Comparison of ENCODE assay signal across 28 cellular contexts in the genomic region with DNA sequence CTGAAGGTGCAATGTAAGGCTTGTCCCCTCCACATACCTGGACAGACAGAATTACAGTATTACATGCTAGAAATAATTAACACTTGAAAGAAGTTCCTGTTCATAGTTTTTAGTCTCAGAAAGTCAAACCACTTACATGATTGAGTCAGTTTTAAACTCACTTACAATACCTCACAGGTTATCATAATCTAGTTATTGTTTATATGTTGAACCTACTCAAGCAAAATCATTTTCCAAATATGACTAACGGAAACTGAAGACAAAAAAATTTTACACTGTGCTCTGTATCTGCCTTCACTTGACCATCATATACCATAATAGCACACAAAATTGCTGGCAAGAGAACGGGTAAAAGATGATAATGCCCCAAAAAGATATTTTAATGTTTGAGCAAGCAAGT.
"Had no signal": no experiment of that assay in that cellular context is flagged by ENCODE, and none has a peak within 500 bp of the region (broad histone marks: within the 10 kb centered on the region; RNA-seq: fewer than 3 reads in every experiment).

No MANE protein-coding gene starts in this region.

- H3K4me1 ChIP-seq: prostate gland, right atrium auricular region, tibial nerve had no signal

- H3K4me3 ChIP-seq: dorsolateral prefrontal cortex, gastrocnemius medialis, lung, prostate gland, right atrium auricular region, smooth muscle cell, thoracic aorta, tibial nerve, upper lobe of left lung had no signal

- H3K9me3 Mint-ChIP-seq: endodermal cell; naive thymus-derived CD4-positive, alpha-beta T cell; nephron had no signal

- DNase-seq: dorsolateral prefrontal cortex; effector CD4-positive, alpha-beta T cell; endodermal cell; foreskin fibroblast; gastrocnemius medialis; head of caudate nucleus; kidney; mesenchymal stem cell; midbrain; naive thymus-derived CD4-positive, alpha-beta T cell; nucleus accumbens; stimulated activated CD4-positive, alpha-beta T cell treated with anti-CD3 and anti-CD28 coated beads, Interleukin-12 subunit alpha, Interleukin-12 subunit beta, amount 100 ng/mL, for 4 hours; stimulated activated CD4-positive, alpha-beta T cell treated with anti-CD3 and anti-CD28 coated beads, Interleukin-1b, Interleukin-23, amount 100 ng/mL, for 48 hours; stimulated activated CD4-positive, alpha-beta T cell treated with anti-CD3 and anti-CD28 coated beads, Interleukin-4, amount 100 ng/mL, for 1 hour; stimulated activated CD8-positive, alpha-beta memory T cell treated with anti-CD3 and anti-CD28 coated beads, Interleukin-4, amount 100 ng/mL, for 48 hours; stimulated activated naive CD4-positive, alpha-beta T cell treated with Interleukin-2 at 50 U/mL for 16 hours; upper lobe of left lung had no signal

- ATAC-seq: esophagus mucosa; gastrocnemius medialis; left lobe of liver; naive thymus-derived CD4-positive, alpha-beta T cell; sciatic nerve had no signal

- H3K9me3 ChIP-seq: gastrocnemius medialis, prostate gland, right atrium auricular region, thoracic aorta, tibial nerve, upper lobe of left lung had no signal

- H3K27me3 ChIP-seq: dorsolateral prefrontal cortex, gastrocnemius medialis, right atrium auricular region, tibial nerve, upper lobe of left lung had no signal

- H3K4me1 Mint-ChIP-seq: nephron had no signal

- H3K4me2 ChIP-seq: smooth muscle cell had no signal

- H3K4me3 Mint-ChIP-seq: endodermal cell; naive thymus-derived CD4-positive, alpha-beta T cell; nephron had no signal

- H3K27ac ChIP-seq: dorsolateral prefrontal cortex, epithelial cell of prostate, gastrocnemius medialis, prostate gland, right atrium auricular region, thoracic aorta, tibial nerve, upper lobe of left lung had no signal

- H3K27ac Mint-ChIP-seq: endodermal cell, nephron had no signal

- H3K27me3 Mint-ChIP-seq: naive thymus-derived CD4-positive, alpha-beta T cell had no signal
